In the genomic region with DNA sequence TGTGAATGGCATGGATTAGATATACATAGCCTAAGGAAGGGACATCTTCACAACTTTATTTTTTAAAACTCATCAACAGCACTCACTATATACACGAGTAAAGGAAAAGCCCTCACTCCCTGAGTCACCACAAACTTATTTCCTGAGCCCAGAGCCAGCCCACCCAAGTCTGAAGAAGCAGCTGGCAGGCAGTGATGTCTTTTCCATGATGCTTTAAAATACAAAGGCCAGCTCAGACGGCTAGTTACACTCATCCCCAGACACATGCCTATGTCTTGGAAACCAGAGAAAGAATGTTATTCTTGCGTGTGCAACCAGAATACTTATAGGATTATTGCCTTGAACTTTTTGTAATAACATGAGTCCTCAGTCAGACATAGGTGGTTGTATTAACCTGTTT, we compare ENCODE assay signal across 11 cellular contexts.
DNase-seq lines count a peak whose midpoint lies in the region; ATAC-seq, FAIRE-seq and TF ChIP-seq lines count a peak whose summit lies in the region.
"Had no signal": no experiment of that assay in that cellular context is flagged by ENCODE, and none has a peak within 500 bp of the region (broad histone marks: within the 10 kb centered on the region; RNA-seq: fewer than 3 reads in every experiment).

No MANE protein-coding gene starts in this region.

- no peaks in the 10 kb centered on the region for H3K9me3 Mint-ChIP-seq in progenitor cell of endocrine pancreas (ENCODE audit: low read depth)
- H3K9me3 Mint-ChIP-seq: activated B cell treated with CpG ODN at 0.5 μM for 24 hours; activated naive CD4-positive, alpha-beta T cell treated with anti-CD3 and anti-CD28 coated beads, Interleukin-2, amount 50 U/mL, for 24 hours had no signal

- no peak overlapping the region for H3K4me3 Mint-ChIP-seq in progenitor cell of endocrine pancreas (ENCODE audit: low read depth)
- H3K4me3 Mint-ChIP-seq: activated B cell treated with CpG ODN at 0.5 μM for 24 hours; activated naive CD4-positive, alpha-beta T cell treated with anti-CD3 and anti-CD28 coated beads, Interleukin-2, amount 50 U/mL, for 24 hours had no signal

- peak overlapping the region; percentile 61 for H3K4me2 ChIP-seq in GM23248 (ENCODE audit: unreplicated experiment)
- H3K4me2 ChIP-seq in HepG2 (ENCODE audit: low read depth, low read length) = no peak overlapping the region

- H3K9ac ChIP-seq in GM23248 = peak overlapping the region; percentile 66
- H3K9ac ChIP-seq in HepG2 (ENCODE audit: insufficient read depth, low read depth, low read length) = no peak overlapping the region

- TF ChIP-seq CTCF in fibroblast of the aortic adventitia (IDR thresholded peaks at IDR 0.05; ENCODE audit: insufficient read depth, low read length) (no peak), retinal pigment epithelial cell (conservative IDR thresholded peaks at IDR 0.05; ENCODE audit: low read depth, low read length) (no peak), HepG2 (CRISPR knock-in tag; IDR thresholded peaks at IDR 0.05) (no peak), progenitor cell of endocrine pancreas (IDR thresholded peaks at IDR 0.05; ENCODE audit: unreplicated experiment) (no peak)

- no TSS peak for BruUV-seq in HepG2 (replicated peaks; lab: Mats Ljungman, UMichigan)

- peaks cover 39% of the 10 kb centered on the region for H3F3A ChIP-seq in GM23248 (ENCODE audit: insufficient read depth)

- H4K20me1 ChIP-seq in GM23248 (ENCODE audit: insufficient read depth) (no peaks in the 10 kb centered on the region), HepG2 (ENCODE audit: insufficient read depth, low read length) (no peaks in the 10 kb centered on the region)

- no peaks in the 10 kb centered on the region for H3K27me3 Mint-ChIP-seq in progenitor cell of endocrine pancreas
- H3K27me3 Mint-ChIP-seq: activated B cell treated with CpG ODN at 0.5 μM for 24 hours; activated naive CD4-positive, alpha-beta T cell treated with anti-CD3 and anti-CD28 coated beads, Interleukin-2, amount 50 U/mL, for 24 hours had no signal

- H3K36me3 Mint-ChIP-seq in progenitor cell of endocrine pancreas (ENCODE audit: insufficient read depth) = peaks cover 28% of the 10 kb centered on the region
- H3K36me3 Mint-ChIP-seq: activated naive CD4-positive, alpha-beta T cell treated with anti-CD3 and anti-CD28 coated beads, Interleukin-2, amount 50 U/mL, for 24 hours had no signal

- FAIRE-seq in HepG2 (lab: Jason Lieb, UNC) = no peak

- H3K9me3 ChIP-seq in GM23248 (ENCODE audit: low read depth) = no peaks in the 10 kb centered on the region
- H3K9me3 ChIP-seq in SJSA1 (replicated peaks) = no peaks in the 10 kb centered on the region
- no peaks in the 10 kb centered on the region for H3K9me3 ChIP-seq in HepG2 (ENCODE audit: low read length)
- H3K9me3 ChIP-seq: esophagus squamous epithelium had no signal

- peaks cover 56% of the 10 kb centered on the region for H3K4me1 ChIP-seq in GM23248 (ENCODE audit: insufficient read depth)
- H3K4me1 ChIP-seq in SJSA1 (replicated peaks) = peaks cover 53% of the 10 kb centered on the region
- no peaks in the 10 kb centered on the region for H3K4me1 ChIP-seq in HepG2 (ENCODE audit: insufficient read depth, low read length)

- POLR2A ChIA-PET in HepG2 (lab: Yijun Ruan, JAX) = no interaction called here

- no peaks in the 10 kb centered on the region for H3K9me2 ChIP-seq in GM23248 (ENCODE audit: insufficient read depth)

- in situ Hi-C loops in GM23248 (cut with MboI) (no loop called here), HepG2 (cut with HindIII; ENCODE audit: extremely low pct_ligation_motif_present, low pct_unique_long_range_greater_than_20kb) (no loop called here)

- H2AFZ ChIP-seq in GM23248 (no peak overlapping the region), HepG2 (ENCODE audit: low read length) (no peak overlapping the region)

- H3K4me1 Mint-ChIP-seq in progenitor cell of endocrine pancreas (ENCODE audit: low read depth) = no peaks in the 10 kb centered on the region
- H3K4me1 Mint-ChIP-seq: activated B cell treated with CpG ODN at 0.5 μM for 24 hours had no signal

- peak; percentile 98 for DNase-seq in GM23248
- DNase-seq in SJSA1 (ENCODE audit: low read depth in 1 of 2, low spot score in 2 of 2) = peak; percentile 93 to 95
- DNase-seq in fibroblast of the aortic adventitia (ENCODE audit: low read depth) = peak; percentile 95
- peak; percentile 85 for DNase-seq in retinal pigment epithelial cell (ENCODE audit: low read depth)
- DNase-seq in NCI-H1092 (lab: John Stamatoyannopoulos, UW) = no peak
- no peak for DNase-seq in HepG2 (ENCODE audit: low spot score)
- DNase-seq in progenitor cell of endocrine pancreas (ENCODE audit: low spot score, unreplicated experiment) = no peak
- DNase-seq: activated B cell treated with CpG ODN at 0.5 μM for 24 hours, esophagus squamous epithelium had no signal

- ATAC-seq in HG02981 (IDR thresholded peaks at IDR 0.05; ENCODE audit: unreplicated experiment) = no peak
- ATAC-seq in HepG2 = no peak

- no peak for TF ChIP-seq POLR2A in HepG2 (IDR thresholded peaks at IDR 0.05; ENCODE audit: insufficient read depth in 1 of 2, low read depth in 2 of 2, low read length in 2 of 2)

- no peak for TF ChIP-seq RAD21 in HepG2 (CRISPR knock-in tag; IDR thresholded peaks at IDR 0.05)

- H3K4me3 ChIP-seq in GM23248 = no peak overlapping the region
- no peak overlapping the region for H3K4me3 ChIP-seq in SJSA1
- no peak overlapping the region for H3K4me3 ChIP-seq in fibroblast of the aortic adventitia (ENCODE audit: low read depth, low read length)
- no peak overlapping the region for H3K4me3 ChIP-seq in retinal pigment epithelial cell (ENCODE audit: low read length)
- no peak overlapping the region for H3K4me3 ChIP-seq in HepG2 (replicated peaks in 1 of 3; ENCODE audit: insufficient read depth in 1 of 3, low read depth in 2 of 3, low read length in 3 of 3)
- H3K4me3 ChIP-seq: esophagus squamous epithelium had no signal

- TF ChIP-seq EP300 in HepG2 (IDR thresholded peaks at IDR 0.05; ENCODE audit: low read depth in 2 of 2, low read length in 2 of 2) (no peak), HepG2 (CRISPR knock-in tag; IDR thresholded peaks at IDR 0.05; ENCODE audit: borderline replicate concordance) (no peak)

- no peaks in the 10 kb centered on the region for H3K27me3 ChIP-seq in GM23248 (replicated peaks; ENCODE audit: insufficient read depth)
- H3K27me3 ChIP-seq in SJSA1 (replicated peaks) = no peaks in the 10 kb centered on the region
- no peaks in the 10 kb centered on the region for H3K27me3 ChIP-seq in HepG2 (ENCODE audit: control insufficient read depth in 1 of 2, insufficient read depth in 2 of 2, low read length in 2 of 2)
- H3K27me3 ChIP-seq: esophagus squamous epithelium had no signal

- intact Hi-C loops in HepG2 (cut with micrococcal nuclease; ENCODE audit: unreplicated experiment) = no loop called here

- no peaks in the 10 kb centered on the region for H3K79me2 ChIP-seq in GM23248 (ENCODE audit: insufficient read depth)
- no peaks in the 10 kb centered on the region for H3K79me2 ChIP-seq in HepG2 (ENCODE audit: insufficient read depth, low read length)

- CTCF ChIA-PET in HepG2 (lab: Yijun Ruan, JAX; ENCODE audit: low intra/inter-chr PET ratio, low total read pairs) = no interaction called here

- no peak overlapping the region for H3K27ac Mint-ChIP-seq in progenitor cell of endocrine pancreas
- H3K27ac Mint-ChIP-seq: activated B cell treated with CpG ODN at 0.5 μM for 24 hours had no signal

- 0 to 2% methylated on average over 3 of the region's 3 CpGs for WGBS in GM23248 (ENCODE audit: low coverage in 1 of 2, low lambda C conversion rate in 2 of 2, missing lambda C conversion rate in 2 of 2), 2 experiments
- WGBS in HepG2 (ENCODE audit: low lambda C conversion rate) = 92% methylated on average over 3 of the region's 3 CpGs

- H3K27ac ChIP-seq in GM23248 (peak overlapping the region; percentile 95), SJSA1 (peak overlapping the region; percentile 97), HepG2 (ENCODE audit: extremely low read length, insufficient read depth, low read length) (no peak overlapping the region)
- H3K27ac ChIP-seq: esophagus squamous epithelium had no signal

- no peaks in the 10 kb centered on the region for H3K36me3 ChIP-seq in GM23248 (ENCODE audit: low read depth)
- no peaks in the 10 kb centered on the region for H3K36me3 ChIP-seq in SJSA1
- H3K36me3 ChIP-seq in HepG2 (replicated peaks in 1 of 2; ENCODE audit: control insufficient read depth in 1 of 2, insufficient read depth in 2 of 2, low read length in 2 of 2) = peaks cover 46 to 91% of the 10 kb centered on the region in 2 experiments

TF ChIP-seq in HepG2, 621 proteins besides CTCF, POLR2A, EP300 and RAD21 (continues in another document):
- TF ChIP-seq ZNF619 (CRISPR knock-in tag; IDR thresholded peaks at IDR 0.05) (no peak), SRSF1 (optimal IDR thresholded peaks at IDR 0.05; ENCODE audit: low read depth, low read length) (no peak), REXO4 (CRISPR knock-in tag; IDR thresholded peaks at IDR 0.05; ENCODE audit: borderline replicate concordance) (no peak), NFKB2 (CRISPR knock-in tag; IDR thresholded peaks at IDR 0.05; ENCODE audit: borderline replicate concordance) (no peak), MXI1 (IDR thresholded peaks at IDR 0.05; ENCODE audit: borderline replicate concordance, low read depth, low read length) (no peak), NKX3-1 (CRISPR knock-in tag; IDR thresholded peaks at IDR 0.05) (no peak), ZNF792 (CRISPR knock-in tag; IDR thresholded peaks at IDR 0.05) (no peak), ZNF510 (CRISPR knock-in tag; IDR thresholded peaks at IDR 0.05; ENCODE audit: low read depth) (no peak), PRPF4 (IDR thresholded peaks at IDR 0.05; ENCODE audit: low read depth, low read length, poor library complexity, severe bottlenecking) (no peak), CREM (IDR thresholded peaks at IDR 0.05) (no peak), CREM (CRISPR knock-in tag; IDR thresholded peaks at IDR 0.05) (no peak), MIER2 (CRISPR knock-in tag; IDR thresholded peaks at IDR 0.05) (no peak), SNAPC2 (CRISPR knock-in tag; IDR thresholded peaks at IDR 0.05) (no peak)

Comparison
In these comparisons a context has a peak if more than half of its experiments do, and no peak if none do; other contexts are left out.
1. DNase-seq: peak in GM23248 (single experiment), SJSA1 (2 of 2), fibroblast of the aortic adventitia (single experiment) and retinal pigment epithelial cell (single experiment); none in NCI-H1092 (single experiment), HepG2 (single experiment) and progenitor cell of endocrine pancreas (single experiment).